In the genomic region with DNA sequence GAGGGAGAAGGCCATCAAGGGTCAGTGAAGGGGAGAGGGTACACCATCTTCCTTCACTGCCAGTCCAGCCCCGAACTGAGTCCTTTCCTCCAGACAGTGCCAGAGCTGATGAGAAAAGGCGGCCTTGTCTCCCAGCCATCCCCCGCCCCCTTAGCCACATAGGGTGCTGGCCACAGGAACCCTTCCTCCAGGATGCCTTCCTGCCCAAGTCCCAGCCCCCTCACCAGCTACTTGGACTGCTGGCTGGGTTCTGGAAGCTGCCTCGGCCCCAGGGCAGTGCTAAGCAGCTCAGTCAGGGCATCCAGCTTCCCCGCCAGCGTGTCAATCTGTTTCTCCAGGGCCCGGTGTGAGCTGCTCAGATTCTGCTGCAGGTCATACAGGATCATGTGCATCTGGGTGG, we compare ENCODE assay signal across 16 cellular contexts. TPM values are rescaled to one million over a fixed set of nuclear protein-coding genes. Genes with fewer than 3 reads are reported as not detected.
A peak's percentile ranks its signal among the peaks of the same experiment; 100 is the strongest.
DNase-seq lines count a peak whose midpoint lies in the region; ATAC-seq, FAIRE-seq and TF ChIP-seq lines count a peak whose summit lies in the region.
"Had no signal": no experiment of that assay in that cellular context is flagged by ENCODE, and none has a peak within 500 bp of the region (broad histone marks: within the 10 kb centered on the region; RNA-seq: fewer than 3 reads in every experiment).

No MANE protein-coding gene starts in this region.

- no peak for FAIRE-seq in H54 (lab: Jason Lieb, UNC)

- WGBS in body of pancreas, 2 donors: 53 to 69% methylated on average over 3 to 7 of the region's 7 CpGs

- H3K4me3 ChIP-seq in Karpas-422 (ENCODE audit: low read length): no peak overlapping the region
- no peak overlapping the region for H3K4me3 ChIP-seq in osteoblast (ENCODE audit: insufficient read depth, low read length)
- no peak overlapping the region for H3K4me3 ChIP-seq in body of pancreas
- H3K4me3 ChIP-seq: hepatocyte had no signal

- no peak for DNase-seq in T-helper 2 cell treated with Interferon-gamma antibody and Interleukin-4, amounts not matched to agents 5 μg/mL and 100 μg/mL, for 36 hours (ENCODE audit: low spot score)
- DNase-seq in T-helper 2 cell (no peak), Karpas-422 (peak; percentile 21), osteoblast (ENCODE audit: insufficient read length, low spot score, missing footprints) (peak; percentile 79), body of pancreas (no peak), H54 (ENCODE audit: insufficient read length, low spot score) (no peak), GM19240 (ENCODE audit: insufficient read length, low spot score) (no peak)
- DNase-seq: 8988T; brain microvascular endothelial cell; effector CD8-positive, alpha-beta T cell; NCI-H187 treated with DMSO at 0.1 percent for 48 hours had no signal

- H3K36me3 ChIP-seq in Karpas-422 (ENCODE audit: insufficient read depth, low read length): no peaks in the 10 kb centered on the region
- peaks cover 8% of the 10 kb centered on the region for H3K36me3 ChIP-seq in osteoblast (ENCODE audit: insufficient read depth, low read length)
- no peaks in the 10 kb centered on the region for H3K36me3 ChIP-seq in body of pancreas (replicated peaks in 1 of 2; ENCODE audit: insufficient read depth in 1 of 2, low read depth in 2 of 2)
- H3K36me3 ChIP-seq: brain microvascular endothelial cell had no signal

- no peaks in the 10 kb centered on the region for H3K9me2 ChIP-seq in Karpas-422 (replicated peaks; ENCODE audit: insufficient read depth, low read length)

- H3K4me3 Mint-ChIP-seq in T-helper 2 cell treated with Interferon-gamma antibody and Interleukin-4, amounts not matched to agents 5 μg/mL and 100 μg/mL, for 36 hours: peak overlapping the region; percentile 3
- peak overlapping the region; percentile 83 for H3K4me3 Mint-ChIP-seq in activated T-helper 17 cell treated with anti-CD3 and anti-CD28 coated beads, Interleukin-2, amount 50 U/mL, for 72 hours

- H3K27me3 Mint-ChIP-seq in T-helper 2 cell treated with Interferon-gamma antibody and Interleukin-4, amounts not matched to agents 5 μg/mL and 100 μg/mL, for 36 hours (ENCODE audit: low read depth): no peaks in the 10 kb centered on the region
- no peaks in the 10 kb centered on the region for H3K27me3 Mint-ChIP-seq in activated T-helper 17 cell treated with anti-CD3 and anti-CD28 coated beads, Interleukin-2, amount 50 U/mL, for 72 hours

- H4K20me1 ChIP-seq in Karpas-422 (ENCODE audit: insufficient read depth, low read depth, low read length) (no peaks in the 10 kb centered on the region), osteoblast (ENCODE audit: insufficient read depth, low read length) (no peaks in the 10 kb centered on the region)

- H3K79me2 ChIP-seq in Karpas-422 (ENCODE audit: low read length) (no peaks in the 10 kb centered on the region), osteoblast (ENCODE audit: insufficient read depth, low read length) (no peaks in the 10 kb centered on the region)
- H3K79me2 ChIP-seq: hepatocyte had no signal

- H2AFZ ChIP-seq in Karpas-422 (ENCODE audit: low read length) (no peak overlapping the region), osteoblast (ENCODE audit: low read length) (no peak overlapping the region)
- H2AFZ ChIP-seq: hepatocyte had no signal

- H3K27ac ChIP-seq in Karpas-422 (ENCODE audit: low read length) (no peak overlapping the region), osteoblast (ENCODE audit: low read depth, low read length) (no peak overlapping the region), body of pancreas (no peak overlapping the region)
- H3K27ac ChIP-seq: brain microvascular endothelial cell had no signal

- peaks cover 59% of the 10 kb centered on the region for H3K36me3 Mint-ChIP-seq in T-helper 2 cell treated with Interferon-gamma antibody and Interleukin-4, amounts not matched to agents 5 μg/mL and 100 μg/mL, for 36 hours (ENCODE audit: low read depth)
- H3K36me3 Mint-ChIP-seq in activated T-helper 17 cell treated with anti-CD3 and anti-CD28 coated beads, Interleukin-2, amount 50 U/mL, for 72 hours (ENCODE audit: low read depth): peaks cover 100% of the 10 kb centered on the region

- ATAC-seq in activated T-helper 17 cell treated with anti-CD3 and anti-CD28 coated beads, Interleukin-2, amount 50 U/mL, for 72 hours (replicated peaks): no peak
- ATAC-seq in body of pancreas: no peak
- ATAC-seq: activated CD4-positive, CD25-positive, alpha-beta regulatory T cell treated with anti-CD3 and anti-CD28 coated beads, Interleukin-2, amount 50 U/mL, for 24 hours had no signal

- H3K4me1 ChIP-seq in Karpas-422 (ENCODE audit: low read length) (peaks cover 5% of the 10 kb centered on the region), osteoblast (ENCODE audit: insufficient read depth, low read length) (peaks cover 46% of the 10 kb centered on the region), body of pancreas (no peaks in the 10 kb centered on the region)

- H3K4me1 Mint-ChIP-seq in T-helper 2 cell treated with Interferon-gamma antibody and Interleukin-4, amounts not matched to agents 5 μg/mL and 100 μg/mL, for 36 hours (ENCODE audit: low read depth): peaks cover 47% of the 10 kb centered on the region
- peaks cover 80% of the 10 kb centered on the region for H3K4me1 Mint-ChIP-seq in activated T-helper 17 cell treated with anti-CD3 and anti-CD28 coated beads, Interleukin-2, amount 50 U/mL, for 72 hours

- H3K27me3 ChIP-seq in Karpas-422 (ENCODE audit: low read length) (no peaks in the 10 kb centered on the region), osteoblast (ENCODE audit: insufficient read depth, low read length) (no peaks in the 10 kb centered on the region), body of pancreas (no peaks in the 10 kb centered on the region)
- H3K27me3 ChIP-seq: brain microvascular endothelial cell, hepatocyte had no signal

- intact Hi-C loops in body of pancreas (cut with DNase I): no loop called here

- TF ChIP-seq POLR2A in body of pancreas (IDR thresholded peaks at IDR 0.05) (no peak), H54 (IDR thresholded peaks at IDR 0.05; ENCODE audit: low read depth, low read length) (no peak)

- no peaks in the 10 kb centered on the region for H3K9me3 Mint-ChIP-seq in T-helper 2 cell treated with Interferon-gamma antibody and Interleukin-4, amounts not matched to agents 5 μg/mL and 100 μg/mL, for 36 hours
- no peaks in the 10 kb centered on the region for H3K9me3 Mint-ChIP-seq in activated T-helper 17 cell treated with anti-CD3 and anti-CD28 coated beads, Interleukin-2, amount 50 U/mL, for 72 hours

- H3K27ac Mint-ChIP-seq in T-helper 2 cell treated with Interferon-gamma antibody and Interleukin-4, amounts not matched to agents 5 μg/mL and 100 μg/mL, for 36 hours: peak overlapping the region; percentile 92
- peak overlapping the region; percentile 99 for H3K27ac Mint-ChIP-seq in activated T-helper 17 cell treated with anti-CD3 and anti-CD28 coated beads, Interleukin-2, amount 50 U/mL, for 72 hours

- TF ChIP-seq CTCF in osteoblast (IDR thresholded peaks at IDR 0.05; ENCODE audit: extremely low read depth, low read depth, low read length) (no peak), body of pancreas (IDR thresholded peaks at IDR 0.05) (no peak)

- no peak overlapping the region for H3K4me2 ChIP-seq in Karpas-422 (ENCODE audit: low read depth, low read length, poor library complexity, severe bottlenecking)
- no peak overlapping the region for H3K4me2 ChIP-seq in osteoblast (ENCODE audit: insufficient read depth, low read length)
- H3K4me2 ChIP-seq: hepatocyte had no signal

- H3K9me3 ChIP-seq in Karpas-422 (ENCODE audit: low read length): no peaks in the 10 kb centered on the region
- no peaks in the 10 kb centered on the region for H3K9me3 ChIP-seq in osteoblast (ENCODE audit: low read depth, low read length)
- H3K9me3 ChIP-seq in body of pancreas: no peaks in the 10 kb centered on the region

- no peak overlapping the region for H3K9ac ChIP-seq in Karpas-422 (ENCODE audit: low read length)

RNA-seq across cellular contexts. Expression of gene SMG9, which starts 12.6 kb away (rescaled TPM):
- 11.0 and 27.8 TPM in 2 replicates for total RNA-seq in Karpas-422 (2014; rRNA removed; shearing (Covaris generic); ENCODE audit: low replicate concordance)
- 100 to 1,000 TPM in 1 of 2 donors, 10 to 100 TPM in 1; 70.4 to 109 TPM for total RNA-seq in activated T-helper 17 cell treated with anti-CD3 and anti-CD28 coated beads, Interleukin-2, amount 50 U/mL, for 72 hours
- total RNA-seq in osteoblast: 14.5 and 17.4 TPM in 2 replicates
- total RNA-seq in body of pancreas: 10 to 100 TPM in 1 of 2 donors, 1 to 10 TPM in 1; 8.3 to 52.1 TPM

RNA-seq across cellular contexts. Expression of gene KCNN4, which starts 13.5 kb away (rescaled TPM):
- 0.32 TPM in 1 of 2 replicates, not detected in the other for total RNA-seq in Karpas-422 (2014; rRNA removed; shearing (Covaris generic); ENCODE audit: low replicate concordance)
- total RNA-seq in activated T-helper 17 cell treated with anti-CD3 and anti-CD28 coated beads, Interleukin-2, amount 50 U/mL, for 72 hours: 100 to 1,000 TPM; 116 to 385 TPM
- total RNA-seq in osteoblast (6.5 and 7.2 TPM in 2 replicates), body of pancreas (1 to 10 TPM in 1 of 2 donors, not detected in 1; 2.9 TPM)

RNA-seq across cellular contexts. Expression of gene LYPD5, which starts 34.9 kb away (rescaled TPM):
- total RNA-seq in Karpas-422 (2014; rRNA removed; shearing (Covaris generic); ENCODE audit: low replicate concordance): not detected in 2 replicates
- total RNA-seq in activated T-helper 17 cell treated with anti-CD3 and anti-CD28 coated beads, Interleukin-2, amount 50 U/mL, for 72 hours: 1 to 10 TPM in 1 of 2 donors, under 1 TPM in 1; 0.73 to 6.6 TPM
- total RNA-seq in osteoblast: 0.29 and 0.72 TPM in 2 replicates
- total RNA-seq in body of pancreas: not detected
- total RNA-seq: progenitor cell of endocrine pancreas had no signal

RNA-seq across cellular contexts. Expression of gene IRGC, which starts 51.4 kb away (rescaled TPM):
- not detected in 2 replicates for total RNA-seq in Karpas-422 (2014; rRNA removed; shearing (Covaris generic); ENCODE audit: low replicate concordance)
- total RNA-seq in activated T-helper 17 cell treated with anti-CD3 and anti-CD28 coated beads, Interleukin-2, amount 50 U/mL, for 72 hours: not detected
- total RNA-seq in osteoblast (not detected in 2 replicates), body of pancreas (not detected)
- total RNA-seq: hepatocyte, NCI-H460, progenitor cell of endocrine pancreas had no signal

RNA-seq across cellular contexts. Expression of gene ZNF283, which starts 59.8 kb away (rescaled TPM):
- 14.4 and 18.5 TPM in 2 replicates for total RNA-seq in Karpas-422 (2014; rRNA removed; shearing (Covaris generic); ENCODE audit: low replicate concordance)
- 10 to 100 TPM in 1 of 2 donors, 1 to 10 TPM in 1; 7.7 to 12.3 TPM for total RNA-seq in activated T-helper 17 cell treated with anti-CD3 and anti-CD28 coated beads, Interleukin-2, amount 50 U/mL, for 72 hours
- 13.4 and 15.6 TPM in 2 replicates for total RNA-seq in osteoblast
- total RNA-seq in body of pancreas: 1 to 10 TPM; 3.6 to 6.6 TPM

Comparison
In these comparisons a context has a peak if more than half of its experiments do, and no peak if none do; other contexts are left out.
1. DNase-seq: peak in Karpas-422 (single experiment) and osteoblast (single experiment); none in T-helper 2 cell treated with Interferon-gamma antibody and Interleukin-4, amounts not matched to agents 5 μg/mL and 100 μg/mL, for 36 hours (single experiment), T-helper 2 cell (0 of 5), body of pancreas (0 of 4), H54 (single experiment) and GM19240 (single experiment).
2. RNA of gene KCNN4, which starts 13.5 kb away (total RNA-seq): 116 to 385 TPM in activated T-helper 17 cell treated with anti-CD3 and anti-CD28 coated beads, Interleukin-2, amount 50 U/mL, for 72 hours; 6.5 to 7.2 TPM in osteoblast, 2.9 TPM in body of pancreas and 0.32 TPM in Karpas-422; every median in the first group is over 10 times any median in the second.